In the genomic region with DNA sequence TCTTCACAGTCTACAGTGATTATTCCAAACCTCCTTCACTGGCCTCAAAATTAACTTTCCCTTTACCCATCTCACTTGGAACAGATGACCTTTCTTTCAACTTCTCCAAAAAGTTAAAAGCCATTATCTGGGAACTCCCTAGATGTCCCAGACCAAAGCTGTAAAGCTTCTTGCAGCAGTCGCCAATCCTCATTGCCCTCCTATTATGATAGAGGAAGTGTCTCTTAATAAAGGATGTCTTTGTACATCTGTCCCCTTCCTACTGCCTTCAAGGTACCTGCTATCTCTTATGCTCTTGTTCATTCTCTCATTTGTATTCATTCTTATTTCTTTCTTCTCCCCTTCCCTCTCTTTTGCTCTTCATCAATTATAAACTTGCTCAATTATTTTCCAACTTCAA, we compare ENCODE assay signal across 24 cellular contexts.
"Had no signal": no experiment of that assay in that cellular context is flagged by ENCODE, and none has a peak within 500 bp of the region (broad histone marks: within the 10 kb centered on the region; RNA-seq: fewer than 3 reads in every experiment).

No MANE protein-coding gene starts in this region.

- H3K27me3 ChIP-seq: dorsolateral prefrontal cortex, hepatocyte, pancreas, right lobe of liver, suprapubic skin, thyroid gland, uterus had no signal

- ATAC-seq: left colon; left ventricle myocardium superior; natural killer cell treated with Interleukin-12 subunit alpha and Interleukin-12 subunit beta and Interleukin-15 and Interleukin-18, amount 100 ng/mL, for 72 hours; pancreas; right lobe of liver; stimulated activated effector memory CD8-positive, alpha-beta T cell treated with anti-CD3 and anti-CD28 coated beads, Interleukin-12 subunit alpha, Interleukin-12 subunit beta, amount 100 ng/mL, for 72 hours; stimulated activated naive CD8-positive, alpha-beta T cell treated with anti-CD3 and anti-CD28 coated beads, Interleukin-15, Interleukin-2, amounts not matched to agents 100 U/mL and 50 U/mL, for 24 hours had no signal

- H3K9me3 ChIP-seq: pancreas, right lobe of liver, suprapubic skin, thyroid gland, uterus had no signal

- H3K27ac ChIP-seq: dorsolateral prefrontal cortex, hepatocyte, pancreas, right lobe of liver, suprapubic skin, thyroid gland had no signal

- H3K9me3 Mint-ChIP-seq: natural killer cell treated with Interleukin-12 subunit alpha and Interleukin-12 subunit beta and Interleukin-15 and Interleukin-18, amount 100 ng/mL, for 72 hours; stimulated activated effector memory CD8-positive, alpha-beta T cell treated with anti-CD3 and anti-CD28 coated beads, Interleukin-12 subunit alpha, Interleukin-12 subunit beta, amount 100 ng/mL, for 72 hours; type B pancreatic cell had no signal

- H3K36me3 Mint-ChIP-seq: natural killer cell treated with Interleukin-12 subunit alpha and Interleukin-12 subunit beta and Interleukin-15 and Interleukin-18, amount 100 ng/mL, for 72 hours; stimulated activated effector memory CD8-positive, alpha-beta T cell treated with anti-CD3 and anti-CD28 coated beads, Interleukin-12 subunit alpha, Interleukin-12 subunit beta, amount 100 ng/mL, for 72 hours had no signal

- H3K4me3 Mint-ChIP-seq: natural killer cell treated with Interleukin-12 subunit alpha and Interleukin-12 subunit beta and Interleukin-15 and Interleukin-18, amount 100 ng/mL, for 72 hours; stimulated activated effector memory CD8-positive, alpha-beta T cell treated with anti-CD3 and anti-CD28 coated beads, Interleukin-12 subunit alpha, Interleukin-12 subunit beta, amount 100 ng/mL, for 72 hours; type B pancreatic cell had no signal

- H3K4me3 ChIP-seq: dorsolateral prefrontal cortex, hepatocyte, lung, pancreas, right lobe of liver, suprapubic skin, thyroid gland, uterus had no signal

- DNase-seq: dorsolateral prefrontal cortex; effector CD8-positive, alpha-beta T cell; foreskin melanocyte; head of caudate nucleus; left colon; left ventricle myocardium superior; mesenchymal stem cell; midbrain; occipital lobe; pancreas; retina; right lobe of liver; stimulated activated CD4-positive, alpha-beta T cell treated with anti-CD3 and anti-CD28 coated beads, Interleukin-4, amount 100 ng/mL, for 1 hour; stimulated activated CD8-positive, alpha-beta memory T cell treated with anti-CD3 and anti-CD28 coated beads, Interleukin-4, amount 100 ng/mL, for 48 hours; stimulated activated naive CD8-positive, alpha-beta T cell treated with anti-CD3 and anti-CD28 coated beads, Interleukin-15, Interleukin-2, amounts not matched to agents 100 U/mL and 50 U/mL, for 24 hours; thyroid gland; uterus had no signal

- H2AFZ ChIP-seq: hepatocyte had no signal

- H3K27me3 Mint-ChIP-seq: natural killer cell treated with Interleukin-12 subunit alpha and Interleukin-12 subunit beta and Interleukin-15 and Interleukin-18, amount 100 ng/mL, for 72 hours; progenitor cell of endocrine pancreas; type B pancreatic cell had no signal

- H3K4me2 ChIP-seq: hepatocyte had no signal

- H3K4me1 ChIP-seq: uterus had no signal

- FAIRE-seq: pancreas had no signal

- H3K36me3 ChIP-seq: pancreas, right lobe of liver, suprapubic skin, thyroid gland, uterus had no signal

- H3K27ac Mint-ChIP-seq: natural killer cell treated with Interleukin-12 subunit alpha and Interleukin-12 subunit beta and Interleukin-15 and Interleukin-18, amount 100 ng/mL, for 72 hours; progenitor cell of endocrine pancreas; stimulated activated effector memory CD8-positive, alpha-beta T cell treated with anti-CD3 and anti-CD28 coated beads, Interleukin-12 subunit alpha, Interleukin-12 subunit beta, amount 100 ng/mL, for 72 hours; type B pancreatic cell had no signal
